ENCODE assay signal across 1 cellular context in the genomic region with DNA sequence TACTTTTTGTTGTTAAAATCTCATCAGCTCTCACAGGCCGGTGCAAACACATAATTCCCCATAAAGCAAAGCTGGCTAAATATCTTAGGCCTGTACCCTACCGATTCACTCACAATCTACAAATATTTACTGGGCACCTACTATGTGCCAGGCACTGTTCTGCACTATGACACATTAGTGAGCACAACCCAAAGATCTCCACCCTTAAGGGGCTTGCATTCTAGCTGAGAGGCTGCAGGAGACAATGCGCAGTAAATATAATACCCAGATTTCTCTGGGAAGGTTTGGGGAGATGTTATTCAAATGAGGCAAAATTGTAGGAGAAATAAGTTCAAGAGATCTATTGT.
TF ChIP-seq lines count a peak whose summit lies in the region.

No MANE protein-coding gene starts in this region.

TF ChIP-seq in WTC11, 78 proteins besides CTCF, POLR2A, EP300 and RAD21 (continued from another document):
- TF ChIP-seq, protein P1, sequence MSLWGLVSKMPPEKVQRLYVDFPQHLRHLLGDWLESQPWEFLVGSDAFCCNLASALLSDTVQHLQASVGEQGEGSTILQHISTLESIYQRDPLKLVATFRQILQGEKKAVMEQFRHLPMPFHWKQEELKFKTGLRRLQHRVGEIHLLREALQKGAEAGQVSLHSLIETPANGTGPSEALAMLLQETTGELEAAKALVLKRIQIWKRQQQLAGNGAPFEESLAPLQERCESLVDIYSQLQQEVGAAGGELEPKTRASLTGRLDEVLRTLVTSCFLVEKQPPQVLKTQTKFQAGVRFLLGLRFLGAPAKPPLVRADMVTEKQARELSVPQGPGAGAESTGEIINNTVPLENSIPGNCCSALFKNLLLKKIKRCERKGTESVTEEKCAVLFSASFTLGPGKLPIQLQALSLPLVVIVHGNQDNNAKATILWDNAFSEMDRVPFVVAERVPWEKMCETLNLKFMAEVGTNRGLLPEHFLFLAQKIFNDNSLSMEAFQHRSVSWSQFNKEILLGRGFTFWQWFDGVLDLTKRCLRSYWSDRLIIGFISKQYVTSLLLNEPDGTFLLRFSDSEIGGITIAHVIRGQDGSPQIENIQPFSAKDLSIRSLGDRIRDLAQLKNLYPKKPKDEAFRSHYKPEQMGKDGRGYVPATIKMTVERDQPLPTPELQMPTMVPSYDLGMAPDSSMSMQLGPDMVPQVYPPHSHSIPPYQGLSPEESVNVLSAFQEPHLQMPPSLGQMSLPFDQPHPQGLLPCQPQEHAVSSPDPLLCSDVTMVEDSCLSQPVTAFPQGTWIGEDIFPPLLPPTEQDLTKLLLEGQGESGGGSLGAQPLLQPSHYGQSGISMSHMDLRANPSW (CRISPR knock-in tag; conservative IDR thresholded peaks at IDR 0.05; ENCODE audit: low read depth) = no peak
- TF ChIP-seq TEAD4 (CRISPR knock-in tag; IDR thresholded peaks at IDR 0.05) (no peak), ELF4 (CRISPR knock-in tag; IDR thresholded peaks at IDR 0.05; ENCODE audit: low read depth) (no peak), PRRX2 (CRISPR knock-in tag; IDR thresholded peaks at IDR 0.05) (no peak), KAT7 (CRISPR knock-in tag; IDR thresholded peaks at IDR 0.05; ENCODE audit: borderline replicate concordance) (no peak), GTF2I (CRISPR knock-in tag; conservative IDR thresholded peaks at IDR 0.05) (no peak), NR3C1 (CRISPR knock-in tag; conservative IDR thresholded peaks at IDR 0.05; ENCODE audit: low read depth) (no peak)
- TF ChIP-seq, protein P2, sequence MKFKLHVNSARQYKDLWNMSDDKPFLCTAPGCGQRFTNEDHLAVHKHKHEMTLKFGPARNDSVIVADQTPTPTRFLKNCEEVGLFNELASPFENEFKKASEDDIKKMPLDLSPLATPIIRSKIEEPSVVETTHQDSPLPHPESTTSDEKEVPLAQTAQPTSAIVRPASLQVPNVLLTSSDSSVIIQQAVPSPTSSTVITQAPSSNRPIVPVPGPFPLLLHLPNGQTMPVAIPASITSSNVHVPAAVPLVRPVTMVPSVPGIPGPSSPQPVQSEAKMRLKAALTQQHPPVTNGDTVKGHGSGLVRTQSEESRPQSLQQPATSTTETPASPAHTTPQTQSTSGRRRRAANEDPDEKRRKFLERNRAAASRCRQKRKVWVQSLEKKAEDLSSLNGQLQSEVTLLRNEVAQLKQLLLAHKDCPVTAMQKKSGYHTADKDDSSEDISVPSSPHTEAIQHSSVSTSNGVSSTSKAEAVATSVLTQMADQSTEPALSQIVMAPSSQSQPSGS (CRISPR knock-in tag; IDR thresholded peaks at IDR 0.05; ENCODE audit: borderline replicate concordance, low read depth) = no peak
- TF ChIP-seq, protein P3, sequence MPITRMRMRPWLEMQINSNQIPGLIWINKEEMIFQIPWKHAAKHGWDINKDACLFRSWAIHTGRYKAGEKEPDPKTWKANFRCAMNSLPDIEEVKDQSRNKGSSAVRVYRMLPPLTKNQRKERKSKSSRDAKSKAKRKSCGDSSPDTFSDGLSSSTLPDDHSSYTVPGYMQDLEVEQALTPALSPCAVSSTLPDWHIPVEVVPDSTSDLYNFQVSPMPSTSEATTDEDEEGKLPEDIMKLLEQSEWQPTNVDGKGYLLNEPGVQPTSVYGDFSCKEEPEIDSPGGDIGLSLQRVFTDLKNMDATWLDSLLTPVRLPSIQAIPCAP (CRISPR knock-in tag; IDR thresholded peaks at IDR 0.05) = no peak
